Comparison of ENCODE assay signal across 12 cellular contexts in the genomic region with DNA sequence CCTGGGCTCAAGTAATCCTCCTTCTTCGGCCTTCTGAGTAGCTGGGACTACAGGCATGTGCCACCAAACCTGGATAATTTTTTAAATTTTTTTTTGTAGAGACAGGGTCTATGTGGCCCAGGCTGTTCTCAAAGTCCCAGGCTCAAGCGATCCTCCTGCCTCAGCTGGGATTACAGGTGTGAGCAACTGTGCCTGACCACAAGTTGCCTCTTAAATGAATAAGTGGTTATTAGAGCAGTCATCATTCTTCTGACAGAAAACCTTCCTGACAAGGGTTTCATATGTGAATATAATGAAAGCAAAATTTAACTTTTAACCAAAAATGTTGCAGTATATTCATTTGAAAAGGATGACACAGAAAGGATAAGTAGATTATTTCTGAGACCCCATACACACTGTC.
DNase-seq lines count a peak whose midpoint lies in the region; ATAC-seq lines count a peak whose summit lies in the region.
"Had no signal": no experiment of that assay in that cellular context is flagged by ENCODE, and none has a peak within 500 bp of the region (broad histone marks: within the 10 kb centered on the region; RNA-seq: fewer than 3 reads in every experiment).

No MANE protein-coding gene starts in this region.

- ATAC-seq in GM21723 (IDR thresholded peaks at IDR 0.05; ENCODE audit: unreplicated experiment) (peak; percentile 94), HG03097 (IDR thresholded peaks at IDR 0.05; ENCODE audit: low FRiP score, unreplicated experiment) (peak; percentile 91)

- DNase-seq in NCI-H510A treated with DMSO at 0.1 percent for 48 hours (lab: John Stamatoyannopoulos, UW) (peak; percentile 14), NCI-H510A (lab: John Stamatoyannopoulos, UW) (no peak), myocyte (ENCODE audit: low read depth) (peak; percentile 17), amygdala (lab: John Stamatoyannopoulos, UW) (no peak), NCI-H2196 (lab: John Stamatoyannopoulos, UW; ENCODE audit: unreplicated experiment) (no peak), hepatic stellate cell (ENCODE audit: low spot score) (no peak)
- DNase-seq: activated naive CD8-positive, alpha-beta T cell treated with anti-CD3 and anti-CD28 coated beads, Interleukin-2, amount 10 ng/mL, durations not matched to agents 7 days and 5 days; colonic mucosa; immature natural killer cell; NCI-H1436 treated with DMSO at 0.1 percent for 48 hours had no signal

Comparison
In these comparisons a context has a peak if more than half of its experiments do, and no peak if none do; other contexts are left out.
1. DNase-seq: peak in NCI-H510A treated with DMSO at 0.1 percent for 48 hours (single experiment) and myocyte (single experiment); none in NCI-H510A (single experiment), amygdala (0 of 56), NCI-H2196 (single experiment) and hepatic stellate cell (single experiment).